Comparison of ENCODE assay signal across 1 cellular context in genomic region chr7:100577103-100577502, GRCh38.
TF ChIP-seq lines count a peak whose summit lies in the region.

No MANE protein-coding gene starts in this region.

TF ChIP-seq in K562, 482 proteins besides CTCF, POLR2A, EP300 and RAD21:
- TF ChIP-seq, protein P1, sequence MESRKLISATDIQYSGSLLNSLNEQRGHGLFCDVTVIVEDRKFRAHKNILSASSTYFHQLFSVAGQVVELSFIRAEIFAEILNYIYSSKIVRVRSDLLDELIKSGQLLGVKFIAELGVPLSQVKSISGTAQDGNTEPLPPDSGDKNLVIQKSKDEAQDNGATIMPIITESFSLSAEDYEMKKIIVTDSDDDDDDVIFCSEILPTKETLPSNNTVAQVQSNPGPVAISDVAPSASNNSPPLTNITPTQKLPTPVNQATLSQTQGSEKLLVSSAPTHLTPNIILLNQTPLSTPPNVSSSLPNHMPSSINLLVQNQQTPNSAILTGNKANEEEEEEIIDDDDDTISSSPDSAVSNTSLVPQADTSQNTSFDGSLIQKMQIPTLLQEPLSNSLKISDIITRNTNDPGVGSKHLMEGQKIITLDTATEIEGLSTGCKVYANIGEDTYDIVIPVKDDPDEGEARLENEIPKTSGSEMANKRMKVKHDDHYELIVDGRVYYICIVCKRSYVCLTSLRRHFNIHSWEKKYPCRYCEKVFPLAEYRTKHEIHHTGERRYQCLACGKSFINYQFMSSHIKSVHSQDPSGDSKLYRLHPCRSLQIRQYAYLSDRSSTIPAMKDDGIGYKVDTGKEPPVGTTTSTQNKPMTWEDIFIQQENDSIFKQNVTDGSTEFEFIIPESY (CRISPR knock-in tag; IDR thresholded peaks at IDR 0.05) = 0 out of 2 replicates have a peak, but pooled peaks have one; percentile 24
- peak; percentile 43; the same call in 1 of the 2 replicates for TF ChIP-seq RBFOX2 (IDR thresholded peaks at IDR 0.05; ENCODE audit: low read depth, low read length)
- no peak for TF ChIP-seq SLC30A9 (CRISPR knock-in tag; IDR thresholded peaks at IDR 0.05)
